Comparison of ENCODE assay signal across 19 cellular contexts in the genomic region with DNA sequence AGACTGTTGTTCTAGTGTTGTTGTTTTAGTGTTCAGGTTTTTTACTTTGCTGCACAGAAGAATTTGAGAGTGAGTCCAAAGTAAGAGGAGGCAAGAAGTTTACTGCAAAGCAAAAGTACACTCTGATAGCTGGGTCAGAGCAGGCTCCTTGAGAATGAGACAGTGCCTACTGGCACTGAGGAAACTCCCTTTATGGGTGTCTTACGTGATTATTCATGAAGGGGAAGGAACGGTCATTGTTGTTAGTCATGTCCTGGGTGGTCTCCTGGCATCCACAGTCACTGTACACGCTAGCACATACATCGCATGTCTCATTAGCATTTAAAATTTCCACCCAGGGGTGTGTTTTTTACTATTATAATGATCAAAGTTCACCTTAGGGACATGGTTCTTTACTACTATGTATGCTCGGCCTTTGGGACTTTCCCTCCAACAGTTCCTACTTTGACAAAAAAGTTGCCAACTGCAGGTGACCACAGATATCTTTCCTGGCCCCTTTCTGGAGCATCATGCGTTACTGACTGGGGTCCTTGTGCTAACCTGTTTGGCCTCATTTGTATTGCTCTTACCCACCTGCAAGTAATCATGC.
"Had no signal": no experiment of that assay in that cellular context is flagged by ENCODE, and none has a peak within 500 bp of the region (broad histone marks: within the 10 kb centered on the region; RNA-seq: fewer than 3 reads in every experiment).

No MANE protein-coding gene starts in this region.

- H3K36me3 Mint-ChIP-seq: naive thymus-derived CD8-positive, alpha-beta T cell had no signal

- DNase-seq: colonic mucosa; effector CD4-positive, alpha-beta T cell; endodermal cell; erythroblast; foreskin keratinocyte; heart left ventricle; hippocampal formation; left colon; naive thymus-derived CD8-positive, alpha-beta T cell; psoas muscle; retina; right lobe of liver; stimulated activated CD4-positive, alpha-beta T cell treated with anti-CD3 and anti-CD28 coated beads, Interleukin-15, amount 100 ng/mL, for 24 hours; stimulated activated CD4-positive, alpha-beta T cell treated with anti-CD3 and anti-CD28 coated beads, Interleukin-1b, Interleukin-23, amount 100 ng/mL, for 48 hours; stimulated activated CD4-positive, alpha-beta T cell treated with anti-CD3 and anti-CD28 coated beads, Interleukin-4, amount 100 ng/mL, for 24 hours; stimulated activated naive CD4-positive, alpha-beta T cell; stomach; substantia nigra; transverse colon had no signal

- ATAC-seq: foreskin keratinocyte; heart left ventricle; left colon; naive thymus-derived CD8-positive, alpha-beta T cell; psoas muscle; right lobe of liver had no signal

- H3K9me3 Mint-ChIP-seq: endodermal cell had no signal

- H3K4me3 Mint-ChIP-seq: endodermal cell; naive thymus-derived CD8-positive, alpha-beta T cell had no signal

- H3K4me1 Mint-ChIP-seq: naive thymus-derived CD8-positive, alpha-beta T cell had no signal

- H3K27ac Mint-ChIP-seq: endodermal cell; naive thymus-derived CD8-positive, alpha-beta T cell had no signal

- H3K27me3 Mint-ChIP-seq: naive thymus-derived CD8-positive, alpha-beta T cell had no signal
